16 cellular contexts compared by ENCODE assay signal in genomic region chr16:56769674-56770073, GRCh38. TPM values are rescaled to one million over a fixed set of nuclear protein-coding genes. Genes with fewer than 3 reads are reported as not detected.
A peak's percentile ranks its signal among the peaks of the same experiment; 100 is the strongest.
DNase-seq lines count a peak whose midpoint lies in the region; FAIRE-seq and TF ChIP-seq lines count a peak whose summit lies in the region.
"Had no signal": no experiment of that assay in that cellular context is flagged by ENCODE, and none has a peak within 500 bp of the region (broad histone marks: within the 10 kb centered on the region; RNA-seq: fewer than 3 reads in every experiment).

No MANE protein-coding gene starts in this region.

- 33 to 58% (median 43%) methylated on average over 3 of the region's 3 CpGs for WGBS in stomach, 5 donors

- TF ChIP-seq POLR2A in stomach (IDR thresholded peaks at IDR 0.05) (no peak), H54 (IDR thresholded peaks at IDR 0.05; ENCODE audit: low read depth, low read length) (no peak)

- no peaks in the 10 kb centered on the region for H3K9me3 ChIP-seq in stomach

- FAIRE-seq in H54 (lab: Jason Lieb, UNC): no peak
- FAIRE-seq: HTR-8/SVneo had no signal

- no peaks in the 10 kb centered on the region for H3K27me3 ChIP-seq in stomach

- no peak overlapping the region for H3K4me3 ChIP-seq in fibroblast of villous mesenchyme (ENCODE audit: low read depth, low read length)
- H3K4me3 ChIP-seq in stomach: no peak overlapping the region

- peak; percentile 4 for DNase-seq in NCI-H82 (lab: John Stamatoyannopoulos, UW)
- no peak for DNase-seq in NCI-H82 treated with DMSO at 0.1 percent for 48 hours (lab: John Stamatoyannopoulos, UW; ENCODE audit: unreplicated experiment)
- peak; percentile 33 for DNase-seq in amniotic epithelial cell (ENCODE audit: low read depth)
- DNase-seq in fibroblast of villous mesenchyme (ENCODE audit: low read depth): peak; percentile 34
- DNase-seq in stomach: peak; percentile 33
- no peak for DNase-seq in HCEC 1CT
- no peak for DNase-seq in DMS79 (lab: John Stamatoyannopoulos, UW)
- DNase-seq in H54 (ENCODE audit: insufficient read length, low spot score): no peak
- DNase-seq: DND-41, H9, NCI-H1105, NCI-H1694, NCI-H748 treated with DMSO at 0.1 percent for 48 hours, SHP77 had no signal

- H3K4me1 ChIP-seq in stomach: peaks cover 19 to 64% (median 37%) of the 10 kb centered on the region in 4 donors

- intact Hi-C loops in stomach (cut with DNase I; ENCODE audit: low total_unique reads): no loop called here

- peaks cover 0 to 10% (median 8%) of the 10 kb centered on the region in 4 donors for H3K36me3 ChIP-seq in stomach

- no peak for TF ChIP-seq EP300 in stomach (IDR thresholded peaks at IDR 0.05)

- H3K27ac ChIP-seq in stomach: no peak overlapping the region
- H3K27ac ChIP-seq: 22Rv1 had no signal

- TF ChIP-seq CTCF in fibroblast of villous mesenchyme (IDR thresholded peaks at IDR 0.05; ENCODE audit: insufficient read depth, low read depth, low read length) (no peak), stomach (IDR thresholded peaks at IDR 0.05) (no peak)

RNA-seq across cellular contexts. Expression of gene NUP93, which starts 39.7 kb away (rescaled TPM):
- total RNA-seq in fibroblast of villous mesenchyme: 54.1 and 60.9 TPM in 2 replicates
- total RNA-seq in stomach: 100 to 1,000 TPM in 1 of 5 donors, 10 to 100 TPM in 4; 43.2 to 184 (median 87.5) TPM
- polyA plus RNA-seq in stomach: 10 to 100 TPM; 26.7 to 46.6 (median 27.4) TPM

Comparison
In these comparisons a context has a peak if more than half of its experiments do, and no peak if none do; other contexts are left out.
1. DNase-seq: peak in NCI-H82 (single experiment), amniotic epithelial cell (single experiment), fibroblast of villous mesenchyme (single experiment) and stomach (single experiment); none in NCI-H82 treated with DMSO at 0.1 percent for 48 hours (single experiment), HCEC 1CT (single experiment), DMS79 (single experiment) and H54 (single experiment).